Comparison of ENCODE assay signal across 13 cellular contexts in the genomic region with DNA sequence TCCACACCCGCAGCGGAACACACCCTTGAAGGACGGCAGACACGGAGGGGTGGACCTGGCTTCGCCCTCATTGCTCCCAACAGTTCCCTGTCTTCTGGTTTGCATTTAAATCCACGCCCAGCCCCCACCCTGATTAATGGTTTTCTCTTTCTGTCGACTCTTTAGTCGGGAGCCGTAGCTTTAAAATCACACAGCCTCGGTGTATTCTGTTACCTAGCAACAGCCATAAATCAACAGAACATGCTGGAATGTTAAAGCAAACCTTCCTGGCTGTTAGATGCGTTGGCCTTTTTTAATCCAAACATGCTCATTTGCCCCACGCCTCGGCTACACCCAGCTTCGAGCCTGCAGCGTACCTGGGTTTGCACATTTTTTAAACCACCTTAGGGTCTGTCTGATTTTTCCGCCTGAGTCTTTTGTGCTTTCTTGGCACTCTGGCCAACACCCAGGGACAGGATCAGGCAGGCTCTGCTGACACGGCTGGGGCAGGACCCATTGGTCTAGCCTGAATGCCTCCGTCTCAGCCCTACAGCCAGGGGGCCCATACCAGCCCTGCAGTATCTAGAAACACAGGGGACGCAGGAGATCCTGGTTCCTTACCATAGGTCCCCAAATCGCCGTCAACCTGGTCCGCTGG. TPM values are rescaled to one million over a fixed set of nuclear protein-coding genes. Genes with fewer than 3 reads are reported as not detected.
DNase-seq lines count a peak whose midpoint lies in the region; ATAC-seq, FAIRE-seq and TF ChIP-seq lines count a peak whose summit lies in the region.
"Had no signal": no experiment of that assay in that cellular context is flagged by ENCODE, and none has a peak within 500 bp of the region (broad histone marks: within the 10 kb centered on the region; RNA-seq: fewer than 3 reads in every experiment).

No MANE protein-coding gene starts in this region.

- peaks cover 0 to 7% of the 10 kb centered on the region in 2 donors for H3K9me3 ChIP-seq in esophagus (ENCODE audit: control insufficient read depth in 2 of 2, insufficient read depth in 1 of 2, low read depth in 1 of 2, low read length in 1 of 2)

- H3K4me1 Mint-ChIP-seq in nephron, result peaks cover 12% of the 10 kb centered on the region
- H3K4me1 Mint-ChIP-seq: activated naive CD8-positive, alpha-beta T cell treated with anti-CD3 and anti-CD28 coated beads, Interleukin-2, amount 50 U/mL, for 24 hours had no signal

- ATAC-seq in GM18498 (IDR thresholded peaks at IDR 0.05; ENCODE audit: unreplicated experiment) (no peak), HG03521 (IDR thresholded peaks at IDR 0.05; ENCODE audit: unreplicated experiment) (no peak)
- ATAC-seq: activated naive CD8-positive, alpha-beta T cell treated with anti-CD3 and anti-CD28 coated beads, Interleukin-2, amount 50 U/mL, for 24 hours had no signal

- no peaks in the 10 kb centered on the region for H3K36me3 ChIP-seq in H7 (replicated peaks; ENCODE audit: control insufficient read depth, insufficient read depth, low read length)
- no peaks in the 10 kb centered on the region for H3K36me3 ChIP-seq in esophagus (ENCODE audit: control insufficient read depth in 2 of 2, insufficient read depth in 2 of 2, low read length in 1 of 2)

- H3K4me3 ChIP-seq in H7 (ENCODE audit: insufficient read depth, low read depth, low read length) (no peak overlapping the region), esophagus (ENCODE audit: low read depth in 1 of 2, low read length in 2 of 2) (peak overlapping the region in 1 of 2 donors; percentile 0)

- peak overlapping the region in 1 of 3 experiments; percentile 56 for H3K27ac Mint-ChIP-seq in nephron
- H3K27ac Mint-ChIP-seq: activated naive CD8-positive, alpha-beta T cell treated with anti-CD3 and anti-CD28 coated beads, Interleukin-2, amount 50 U/mL, for 24 hours; stimulated activated naive CD8-positive, alpha-beta T cell treated with anti-CD3 and anti-CD28 coated beads, Interleukin-15, Interleukin-2, amounts not matched to agents 100 ng/mL and 50 ng/mL, for 24 hours had no signal

- peak; percentile 64 for DNase-seq in H7
- peak; percentile 42 for DNase-seq in NCI-H526 treated with DMSO at 0.1 percent for 48 hours (lab: John Stamatoyannopoulos, UW)
- DNase-seq in HUDEP-2 (lab: John Stamatoyannopoulos, UW; ENCODE audit: unreplicated experiment in 76 of 76), result no peak
- DNase-seq in H54 (ENCODE audit: insufficient read length, low spot score), result no peak
- DNase-seq: activated CD4-positive, alpha-beta T cell treated with anti-CD3 and anti-CD28 coated beads, Interleukin-2, amount 50 U/mL, for 48 hours; activated naive CD8-positive, alpha-beta T cell treated with anti-CD3 and anti-CD28 coated beads, Interleukin-2, amount 50 U/mL, for 24 hours; foreskin melanocyte; NCI-H1436 had no signal

- TF ChIP-seq POLR2A in H54 (IDR thresholded peaks at IDR 0.05; ENCODE audit: low read depth, low read length), result no peak

- peaks cover 6% of the 10 kb centered on the region for H3K9me3 Mint-ChIP-seq in nephron
- H3K9me3 Mint-ChIP-seq: stimulated activated naive CD8-positive, alpha-beta T cell treated with anti-CD3 and anti-CD28 coated beads, Interleukin-15, Interleukin-2, amounts not matched to agents 100 ng/mL and 50 ng/mL, for 24 hours had no signal

- H3K27me3 Mint-ChIP-seq in nephron (ENCODE audit: low read depth), result peaks cover 48% of the 10 kb centered on the region

- no peaks in the 10 kb centered on the region for H3K36me3 Mint-ChIP-seq in nephron (ENCODE audit: low read depth)

- H3K27me3 ChIP-seq in H7 (ENCODE audit: control insufficient read depth, insufficient read depth, low read length) (no peaks in the 10 kb centered on the region), esophagus (ENCODE audit: control insufficient read depth in 1 of 2, insufficient read depth in 2 of 2, low read length in 2 of 2) (no peaks in the 10 kb centered on the region)

- peaks cover 4 to 12% of the 10 kb centered on the region in 2 donors for H3K4me1 ChIP-seq in esophagus (ENCODE audit: control insufficient read depth in 2 of 2, insufficient read depth in 2 of 2, low read length in 1 of 2)

- TF ChIP-seq CTCF in nephron (IDR thresholded peaks at IDR 0.05; ENCODE audit: unreplicated experiment in 3 of 3), result no peak

- peak overlapping the region; percentile 27 to 55 (median 55) for H3K4me3 Mint-ChIP-seq in nephron
- H3K4me3 Mint-ChIP-seq: activated naive CD8-positive, alpha-beta T cell treated with anti-CD3 and anti-CD28 coated beads, Interleukin-2, amount 50 U/mL, for 24 hours; stimulated activated naive CD8-positive, alpha-beta T cell treated with anti-CD3 and anti-CD28 coated beads, Interleukin-15, Interleukin-2, amounts not matched to agents 100 ng/mL and 50 ng/mL, for 24 hours had no signal

- WGBS in esophagus, 2 donors, result 20 to 24% methylated on average over 22 of the region's 22 CpGs

- H3K27ac ChIP-seq in esophagus (ENCODE audit: low read depth in 2 of 2, low read length in 1 of 2), result peak overlapping the region; percentile 56 to 57

- no peak for FAIRE-seq in H54 (lab: Jason Lieb, UNC)

RNA-seq across cellular contexts. Expression of a gene that starts 21.4 kb away (rescaled TPM):
- 7.2 and 7.6 TPM in 2 replicates for total RNA-seq in H7 (2014; rRNA removed; shearing (Covaris generic))
- 10 to 100 TPM; 23.2 to 26.7 TPM for polyA plus RNA-seq in esophagus

Comparison
In these comparisons a context has a peak if more than half of its experiments do, and no peak if none do; other contexts are left out.
1. DNase-seq: peak in H7 (single experiment) and NCI-H526 treated with DMSO at 0.1 percent for 48 hours (single experiment); none in HUDEP-2 (0 of 76) and H54 (single experiment).